Comparison of ENCODE assay signal across 18 cellular contexts in the genomic region with DNA sequence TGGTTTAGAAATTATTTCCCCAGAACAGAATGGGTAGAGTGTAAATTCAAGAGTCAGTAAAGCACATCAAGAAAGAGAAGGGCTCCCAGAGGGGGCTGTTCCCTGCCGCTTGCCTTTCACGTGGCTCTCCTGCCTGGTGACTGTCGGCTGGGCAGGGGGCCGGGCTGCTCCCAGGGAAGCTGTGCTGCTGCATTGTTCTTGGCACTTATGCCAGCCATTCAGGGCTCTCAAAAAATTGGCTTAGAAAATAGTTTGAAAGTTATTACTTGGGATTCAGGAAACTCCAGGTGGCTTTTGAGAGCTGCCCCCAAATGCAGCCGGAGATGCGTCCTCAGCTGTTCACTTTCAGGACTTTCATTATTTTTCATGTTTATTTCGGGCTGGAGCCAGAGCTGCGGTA.
A peak's percentile ranks its signal among the peaks of the same experiment; 100 is the strongest.
DNase-seq lines count a peak whose midpoint lies in the region; ATAC-seq and TF ChIP-seq lines count a peak whose summit lies in the region.
"Had no signal": no experiment of that assay in that cellular context is flagged by ENCODE, and none has a peak within 500 bp of the region (broad histone marks: within the 10 kb centered on the region; RNA-seq: fewer than 3 reads in every experiment).

No MANE protein-coding gene starts in this region.

- H3K4me3 ChIP-seq in heart left ventricle (no peak overlapping the region), right lobe of liver (no peak overlapping the region), colonic mucosa (no peak overlapping the region)
- H3K4me3 ChIP-seq: gastroesophageal sphincter, K562, mucosa of descending colon had no signal

- ATAC-seq in heart left ventricle (peak in 3 of 4 donors; percentile 35 to 76 (median 49)), right lobe of liver (no peak)
- ATAC-seq: gastroesophageal sphincter, K562, mucosa of descending colon had no signal

- H3K4me1 Mint-ChIP-seq in nephron progenitor cell, result peaks cover 26% of the 10 kb centered on the region
- H3K4me1 Mint-ChIP-seq: activated naive CD8-positive, alpha-beta T cell treated with anti-CD3 and anti-CD28 coated beads, Interleukin-2, amount 10 ng/mL, durations not matched to agents 7 days and 5 days had no signal

- TF ChIP-seq POLR2A in heart left ventricle (IDR thresholded peaks at IDR 0.05) (no peak), right lobe of liver (IDR thresholded peaks at IDR 0.05) (no peak)

- no peaks in the 10 kb centered on the region for H3K9me3 ChIP-seq in ES-I3 (ENCODE audit: control insufficient read depth, insufficient read depth, low read length)
- no peaks in the 10 kb centered on the region for H3K9me3 ChIP-seq in heart left ventricle
- no peaks in the 10 kb centered on the region for H3K9me3 ChIP-seq in right lobe of liver
- H3K9me3 ChIP-seq in colonic mucosa, result no peaks in the 10 kb centered on the region
- H3K9me3 ChIP-seq: gastroesophageal sphincter, mucosa of descending colon had no signal

- 16 to 24% (median 20%) methylated on average over 8 of the region's 8 CpGs for WGBS in heart left ventricle, 4 donors
- WGBS in right lobe of liver (ENCODE audit: insufficient coverage, low coverage, low lambda C conversion rate, missing lambda C conversion rate), result 23% methylated on average over 8 of the region's 8 CpGs

- H3K4me3 Mint-ChIP-seq in nephron progenitor cell, result peak overlapping the region; percentile 69
- H3K4me3 Mint-ChIP-seq: activated naive CD8-positive, alpha-beta T cell treated with anti-CD3 and anti-CD28 coated beads, Interleukin-2, amount 10 ng/mL, durations not matched to agents 7 days and 5 days had no signal

- intact Hi-C loops in heart left ventricle (cut with DNase I), result no loop called here
- intact Hi-C loops in right lobe of liver (cut with DNase I), result no loop called here
- intact Hi-C loops in colonic mucosa (cut with DNase I), result no loop called here

- H3K27ac Mint-ChIP-seq in nephron progenitor cell, result no peak overlapping the region
- H3K27ac Mint-ChIP-seq: activated naive CD8-positive, alpha-beta T cell treated with anti-CD3 and anti-CD28 coated beads, Interleukin-2, amount 10 ng/mL, durations not matched to agents 7 days and 5 days had no signal

- no peaks in the 10 kb centered on the region for H3K9me3 Mint-ChIP-seq in nephron progenitor cell
- H3K9me3 Mint-ChIP-seq: activated naive CD8-positive, alpha-beta T cell treated with anti-CD3 and anti-CD28 coated beads, Interleukin-2, amount 10 ng/mL, durations not matched to agents 7 days and 5 days had no signal

- TF ChIP-seq CTCF in heart left ventricle (IDR thresholded peaks at IDR 0.05), result no peak
- TF ChIP-seq CTCF in nephron progenitor cell (IDR thresholded peaks at IDR 0.05), result no peak
- TF ChIP-seq CTCF in right lobe of liver (IDR thresholded peaks at IDR 0.05), result no peak
- no peak for TF ChIP-seq CTCF in colonic mucosa (IDR thresholded peaks at IDR 0.05)

- H3K4me1 ChIP-seq in ES-I3 (ENCODE audit: insufficient read depth, low read length) (no peaks in the 10 kb centered on the region), heart left ventricle (peaks cover 0 to 33% (median 0%) of the 10 kb centered on the region in 12 donors), right lobe of liver (no peaks in the 10 kb centered on the region), colonic mucosa (no peaks in the 10 kb centered on the region)

- H3K27ac ChIP-seq in heart left ventricle (no peak overlapping the region), right lobe of liver (no peak overlapping the region), colonic mucosa (no peak overlapping the region)
- H3K27ac ChIP-seq: gastroesophageal sphincter had no signal

- H3K36me3 ChIP-seq in ES-I3 (ENCODE audit: insufficient read depth, low read length), result no peaks in the 10 kb centered on the region
- H3K36me3 ChIP-seq in heart left ventricle, result no peaks in the 10 kb centered on the region
- no peaks in the 10 kb centered on the region for H3K36me3 ChIP-seq in right lobe of liver
- H3K36me3 ChIP-seq in colonic mucosa, result no peaks in the 10 kb centered on the region
- H3K36me3 ChIP-seq: gastroesophageal sphincter had no signal

- peaks cover 3% of the 10 kb centered on the region for H3K27me3 Mint-ChIP-seq in nephron progenitor cell (ENCODE audit: low read depth, poor library complexity)

- H3K27me3 ChIP-seq in heart left ventricle (no peaks in the 10 kb centered on the region), right lobe of liver (peaks cover 0 to 6% of the 10 kb centered on the region in 2 donors), colonic mucosa (no peaks in the 10 kb centered on the region)
- H3K27me3 ChIP-seq: gastroesophageal sphincter had no signal

- H3K36me3 Mint-ChIP-seq in nephron progenitor cell (ENCODE audit: low read depth), result no peaks in the 10 kb centered on the region
- H3K36me3 Mint-ChIP-seq: activated naive CD8-positive, alpha-beta T cell treated with anti-CD3 and anti-CD28 coated beads, Interleukin-2, amount 10 ng/mL, durations not matched to agents 7 days and 5 days had no signal

- H3K9ac ChIP-seq in ES-I3 (ENCODE audit: low read depth, low read length) (peak overlapping the region; percentile 17; the same call in 1 of the 2 replicates), colonic mucosa (ENCODE audit: low read depth in 2 of 2, low read length in 2 of 2) (no peak overlapping the region)

- DNase-seq in NCI-H345 treated with DMSO at 0.1 percent for 48 hours (lab: John Stamatoyannopoulos, UW; ENCODE audit: unreplicated experiment) (peak; percentile 54), heart left ventricle (peak in 3 of 5 donors; percentile 15 to 64 (median 53)), nephron progenitor cell (peak; percentile 38), right lobe of liver (no peak), HCEC 1CT (no peak), colonic mucosa (no peak), H4 (ENCODE audit: low spot score) (no peak)
- DNase-seq: activated CD4-positive, alpha-beta T cell treated with anti-CD3 and anti-CD28 coated beads, Interleukin-2, amount 50 U/mL, for 48 hours; activated naive CD8-positive, alpha-beta T cell treated with anti-CD3 and anti-CD28 coated beads, Interleukin-2, amount 10 ng/mL, durations not matched to agents 7 days and 5 days; central memory CD4-positive, alpha-beta T cell; COR-L47; GF-D8; mucosa of descending colon; NCI-H446 treated with DMSO at 0.1 percent for 48 hours; OCI-M1 had no signal

Comparison
In these comparisons a context has a peak if more than half of its experiments do, and no peak if none do; other contexts are left out.
1. DNase-seq: peak in NCI-H345 treated with DMSO at 0.1 percent for 48 hours (single experiment), heart left ventricle (3 of 5) and nephron progenitor cell (single experiment); none in right lobe of liver (0 of 3), HCEC 1CT (single experiment), colonic mucosa (single experiment) and H4 (single experiment).
2. ATAC-seq: peak in heart left ventricle (3 of 4); none in right lobe of liver (0 of 4).